ENCODE assay signal across 1 cellular context in genomic region chr1:225697437-225697836, GRCh38.
TF ChIP-seq lines count a peak whose summit lies in the region.

No MANE protein-coding gene starts in this region.

TF ChIP-seq in IMR-90, 13 proteins besides CTCF, POLR2A, EP300 and RAD21:
- TF ChIP-seq CHD1 (IDR thresholded peaks at IDR 0.05; ENCODE audit: low read depth, low read length) (no peak), MAZ (IDR thresholded peaks at IDR 0.05; ENCODE audit: borderline replicate concordance, low read depth, low read length) (no peak), MAFK (IDR thresholded peaks at IDR 0.05; ENCODE audit: low read depth, low read length) (no peak), FOS (IDR thresholded peaks at IDR 0.05; ENCODE audit: low read depth, low read length) (no peak), NFE2L2 (IDR thresholded peaks at IDR 0.05; ENCODE audit: low read depth, low read length) (no peak), RFX5 (IDR thresholded peaks at IDR 0.05; ENCODE audit: low read depth, low read length) (no peak), BHLHE40 (IDR thresholded peaks at IDR 0.05; ENCODE audit: low read depth, low read length) (no peak)
- TF ChIP-seq, protein P1, sequence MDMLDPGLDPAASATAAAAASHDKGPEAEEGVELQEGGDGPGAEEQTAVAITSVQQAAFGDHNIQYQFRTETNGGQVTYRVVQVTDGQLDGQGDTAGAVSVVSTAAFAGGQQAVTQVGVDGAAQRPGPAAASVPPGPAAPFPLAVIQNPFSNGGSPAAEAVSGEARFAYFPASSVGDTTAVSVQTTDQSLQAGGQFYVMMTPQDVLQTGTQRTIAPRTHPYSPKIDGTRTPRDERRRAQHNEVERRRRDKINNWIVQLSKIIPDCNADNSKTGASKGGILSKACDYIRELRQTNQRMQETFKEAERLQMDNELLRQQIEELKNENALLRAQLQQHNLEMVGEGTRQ (IDR thresholded peaks at IDR 0.05; ENCODE audit: low read depth, low read length), result no peak
